9 cellular contexts compared by ENCODE assay signal in the genomic region with DNA sequence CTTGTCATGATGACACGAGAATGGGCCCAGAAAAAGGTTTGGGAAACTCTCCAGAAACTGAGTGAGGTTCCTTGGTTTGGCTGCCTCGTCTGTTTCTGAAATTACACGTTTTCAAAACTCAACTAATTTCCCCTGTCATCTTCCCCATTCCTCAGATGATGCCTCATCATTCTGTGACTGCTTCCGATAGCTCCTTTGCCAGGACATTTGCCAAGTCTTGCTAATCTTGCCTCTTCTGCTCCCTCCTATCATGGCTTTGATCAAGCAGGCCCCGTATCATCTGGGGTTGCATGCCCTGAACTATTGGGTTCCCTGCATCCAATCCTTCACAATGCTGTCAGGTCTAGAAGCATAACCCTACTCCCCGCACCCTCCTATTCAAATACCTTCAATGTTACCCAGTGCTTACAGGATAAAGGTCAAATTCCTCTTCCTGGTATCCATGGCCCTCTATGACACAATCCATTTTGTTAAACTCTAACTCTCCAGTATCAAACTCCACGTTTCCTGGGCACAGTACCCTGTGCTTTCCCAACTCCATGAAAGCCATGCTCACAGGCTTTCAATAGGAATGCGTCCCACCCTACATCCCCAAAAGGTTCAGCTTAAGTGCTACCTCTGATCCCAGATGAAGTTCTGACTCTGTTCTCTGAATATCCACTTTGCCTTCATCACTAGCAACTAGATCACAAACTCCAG. TPM values are rescaled to one million over a fixed set of nuclear protein-coding genes. Genes with fewer than 3 reads are reported as not detected.
DNase-seq lines count a peak whose midpoint lies in the region; ATAC-seq, FAIRE-seq and TF ChIP-seq lines count a peak whose summit lies in the region.
"Had no signal": no experiment of that assay in that cellular context is flagged by ENCODE, and none has a peak within 500 bp of the region (broad histone marks: within the 10 kb centered on the region; RNA-seq: fewer than 3 reads in every experiment).

No MANE protein-coding gene starts in this region.

- BruUV-seq in GM12878 (replicated peaks; lab: Mats Ljungman, UMichigan): no TSS peak

- H3K27me3 ChIP-seq in left ventricle myocardium inferior (ENCODE audit: low read depth) (no peaks in the 10 kb centered on the region), GM12878 (replicated peaks in 1 of 2; ENCODE audit: control insufficient read depth in 2 of 2, insufficient read depth in 2 of 2, low read length in 1 of 2) (no peaks in the 10 kb centered on the region), transverse colon (no peaks in the 10 kb centered on the region)

- POLR2A ChIA-PET in GM12878 (lab: Charles Lee): no interaction called here

- H3K4me3 ChIP-seq in left ventricle myocardium inferior (no peak overlapping the region), GM12878 (no peak overlapping the region), kidney (ENCODE audit: low read length in 2 of 2) (peak overlapping the region in 1 of 2 donors; percentile 15), transverse colon (no peak overlapping the region)

- CTCF ChIA-PET in GM12878 (lab: Yijun Ruan, JAX): no interaction called here

- H4K20me1 ChIP-seq in GM12878 (ENCODE audit: control insufficient read depth, insufficient read depth): no peaks in the 10 kb centered on the region

- FAIRE-seq in GM12878 (lab: Jason Lieb, UNC): no peak
- FAIRE-seq in kidney (lab: Jason Lieb, UNC): no peak

- no peaks in the 10 kb centered on the region for H3K9me3 ChIP-seq in left ventricle myocardium inferior (replicated peaks)
- no peaks in the 10 kb centered on the region for H3K9me3 ChIP-seq in GM12878 (replicated peaks; ENCODE audit: control insufficient read depth, insufficient read depth, low read length)
- no peaks in the 10 kb centered on the region for H3K9me3 ChIP-seq in kidney (ENCODE audit: control insufficient read depth in 1 of 2, low read length in 2 of 2)
- no peaks in the 10 kb centered on the region for H3K9me3 ChIP-seq in transverse colon

- peaks cover 7% of the 10 kb centered on the region for H3K4me1 ChIP-seq in left ventricle myocardium inferior
- H3K4me1 ChIP-seq in GM12878 (ENCODE audit: control insufficient read depth, insufficient read depth, low read length): no peaks in the 10 kb centered on the region
- peaks cover 3 to 11% of the 10 kb centered on the region in 2 donors for H3K4me1 ChIP-seq in kidney (ENCODE audit: control insufficient read depth in 1 of 2, insufficient read depth in 1 of 2, low read depth in 1 of 2, low read length in 2 of 2)
- peaks cover 0 to 14% (median 6%) of the 10 kb centered on the region in 4 donors for H3K4me1 ChIP-seq in transverse colon

- WGBS in GM12878 (ENCODE audit: insufficient coverage, insufficient replicate concordance, low lambda C conversion rate, missing lambda C conversion rate): 90% methylated on average over 8 of the region's 8 CpGs
- WGBS in transverse colon (ENCODE audit: low coverage in 1 of 2), 2 donors: 47 to 51% methylated on average over 6 to 8 of the region's 8 CpGs

- H3K27ac ChIP-seq in left ventricle myocardium inferior (replicated peaks) (no peak overlapping the region), GM12878 (ENCODE audit: control insufficient read depth, insufficient read depth) (no peak overlapping the region), kidney (ENCODE audit: low read depth in 2 of 2, low read length in 2 of 2) (peak overlapping the region; percentile 85), transverse colon (peak overlapping the region in 3 of 4 donors; percentile 20 to 68 (median 35))
- H3K27ac ChIP-seq: C4-2B had no signal

- SMC1A ChIA-PET in GM12878 (lab: Charles Lee; ENCODE audit: uncharacterized antibody, unreplicated experiment): no interaction called here

- TF ChIP-seq POLR2A in GM12878 (IDR thresholded peaks at IDR 0.05; ENCODE audit: low read depth, low read length) (peak; percentile 61), transverse colon (IDR thresholded peaks at IDR 0.05) (no peak)

- no peak for TF ChIP-seq RAD21 in GM12878 (IDR thresholded peaks at IDR 0.05; ENCODE audit: insufficient read depth, low read depth, low read length)

- H2AFZ ChIP-seq in GM12878 (ENCODE audit: control insufficient read depth, low read depth, low read length): no peak overlapping the region

- no peak for TF ChIP-seq CTCF in left ventricle myocardium inferior (IDR thresholded peaks at IDR 0.05; ENCODE audit: borderline replicate concordance)
- no peak for TF ChIP-seq CTCF in GM12878 (IDR thresholded peaks at IDR 0.05 in 2 of 3, conservative IDR thresholded peaks at IDR 0.05 in 1 of 3; ENCODE audit: control insufficient read depth in 2 of 3, extremely low read depth in 1 of 3, insufficient read depth in 1 of 3, low read depth in 3 of 3, low read length in 3 of 3)
- TF ChIP-seq CTCF in kidney (IDR thresholded peaks at IDR 0.05; ENCODE audit: borderline replicate concordance, extremely low read depth, insufficient read depth): no peak
- TF ChIP-seq CTCF in transverse colon (IDR thresholded peaks at IDR 0.05): no peak

- H3K36me3 ChIP-seq in left ventricle myocardium inferior (peaks cover 72% of the 10 kb centered on the region), GM12878 (ENCODE audit: control insufficient read depth in 2 of 2, insufficient read depth in 2 of 2, low read length in 1 of 2) (peaks cover 20 to 31% of the 10 kb centered on the region in 2 experiments), kidney (ENCODE audit: control insufficient read depth in 1 of 2, insufficient read depth in 2 of 2, low read length in 2 of 2) (peaks cover 17 to 44% of the 10 kb centered on the region in 2 donors), transverse colon (peaks cover 0 to 42% (median 21%) of the 10 kb centered on the region in 4 donors)

- DNase-seq in Right ventricle myocardium superior (no peak), left ventricle myocardium inferior (no peak), GM12878 (ENCODE audit: low read depth, low spot score) (no peak), kidney (no peak), transverse colon (no peak), DMS153 (lab: John Stamatoyannopoulos, UW) (no peak)

- in situ Hi-C loops in GM12878 (cut with MboI) (no loop called here), transverse colon (cut with MboI; ENCODE audit: low pct_ligation_motif_present in 1 of 4, low pct_unique_long_range_greater_than_20kb in 1 of 4, low sequenced_read_pairs in 3 of 4) (no loop called here)

- H3K4me2 ChIP-seq in GM12878 (ENCODE audit: control insufficient read depth, insufficient read depth): no peak overlapping the region

- H3K9ac ChIP-seq in GM12878 (ENCODE audit: control insufficient read depth, insufficient read depth, low read length) (no peak overlapping the region), kidney (ENCODE audit: low read length in 2 of 2) (no peak overlapping the region)

- TF ChIP-seq EP300 in GM12878 (IDR thresholded peaks at IDR 0.05; ENCODE audit: borderline replicate concordance in 1 of 2, control insufficient read depth in 1 of 2, low read depth in 2 of 2, low read length in 2 of 2) (no peak), transverse colon (IDR thresholded peaks at IDR 0.05; ENCODE audit: low read depth) (no peak)

- ATAC-seq in Right ventricle myocardium superior (ENCODE audit: poor library complexity) (peak; percentile 43), GM12878 (no peak), HG03196 (IDR thresholded peaks at IDR 0.05; ENCODE audit: unreplicated experiment) (no peak), HG02763 (IDR thresholded peaks at IDR 0.05; ENCODE audit: unreplicated experiment) (no peak)

- RAD21 ChIA-PET in GM12878 (lab: Charles Lee; ENCODE audit: unreplicated experiment): interaction anchor here (0.6 kb wide), 1 partner anchor 38 kb away, joined by 3 read pairs; no protein-coding TSS in a partner anchor

- no peaks in the 10 kb centered on the region for H3K79me2 ChIP-seq in GM12878 (ENCODE audit: control insufficient read depth, insufficient read depth, low read length)

- intact Hi-C loops in Right ventricle myocardium superior (cut with DNase I) (no loop called here), left ventricle myocardium inferior (cut with micrococcal nuclease) (no loop called here), GM12878 (cut with micrococcal nuclease; ENCODE audit: unreplicated experiment) (no loop called here), kidney (cut with DNase I) (no loop called here), transverse colon (cut with DNase I; ENCODE audit: low total_unique reads) (no loop called here)

RNA-seq across cellular contexts. Expression of gene TMEM200B, which starts 22.2 kb away (rescaled TPM):
- 2.3 TPM for total RNA-seq in Right ventricle myocardium superior
- 1.6 TPM for total RNA-seq in left ventricle myocardium inferior
- not detected in 2 replicates for total RNA-seq in GM12878 (2013; cell fraction: nucleolus; rRNA removed)
- total RNA-seq in GM12878 (2014; rRNA removed): not detected in 2 replicates
- not detected in 2 replicates for total RNA-seq in GM12878 (2014; rRNA removed; fragmentation: Illumina TruSeq; extraction: Trizol)
- 0.08 TPM in 1 of 2 replicates, not detected in the other for total RNA-seq in GM12878 (2021)
- polyA plus RNA-seq in GM12878 (2011; ENCODE audit: low read depth): not detected
- 0.03 TPM in 2 replicates for polyA plus RNA-seq in GM12878 (2011; rRNA removed)
- not detected in 2 replicates for polyA plus RNA-seq in GM12878 (2011; cell fraction: cytosol; rRNA removed)
- polyA plus RNA-seq in GM12878 (2011; cell fraction: nucleus; rRNA removed): 0.09 and 0.12 TPM in 2 replicates
- polyA plus RNA-seq in GM12878 (2012): 0.26 TPM in 1 of 2 replicates, not detected in the other
- not detected in 2 replicates for polyA plus RNA-seq in GM12878 (2014; fragmentation: Illumina TruSeq; extraction: Trizol)
- 1 to 10 TPM in 1 of 2 experiments, under 1 TPM in 1; 0.31 to 1.4 TPM for polyA plus RNA-seq in GM12878 (2014; fragmentation: Nextera tagmentation; extraction: Ambion mirVana)
- 0.04 TPM in 1 of 2 replicates, not detected in the other for polyA plus RNA-seq in GM12878 (2014; rRNA removed)
- under 1 TPM; 0.06 to 0.25 TPM for polyA plus RNA-seq in GM12878 (2016; fragmentation: Nextera tagmentation; extraction: Ambion mirVana)
- polyA minus RNA-seq in GM12878 (2011; rRNA and poly(A)+ RNA removed): not detected in 2 replicates
- not detected in 2 replicates for polyA minus RNA-seq in GM12878 (2011; cell fraction: cytosol; rRNA and poly(A)+ RNA removed)
- not detected in 2 replicates for polyA minus RNA-seq in GM12878 (2011; cell fraction: nucleus; rRNA and poly(A)+ RNA removed)
- total RNA-seq in kidney: 8.6 TPM
- polyA plus RNA-seq in kidney (ENCODE audit: insufficient read depth, low read depth, low replicate concordance): 7.6 TPM
- total RNA-seq in transverse colon: 1 to 10 TPM; 1.6 to 7.5 (median 4.2) TPM

RNA-seq across cellular contexts. Expression of gene SRSF4, which starts 35.8 kb away (rescaled TPM):
- total RNA-seq in Right ventricle myocardium superior (50.9 TPM), left ventricle myocardium inferior (51.1 TPM), GM12878 (2014; rRNA removed) (52.0 and 56.3 TPM in 2 replicates), GM12878 (2014; rRNA removed; fragmentation: Illumina TruSeq; extraction: Trizol) (63.4 and 64.7 TPM in 2 replicates), GM12878 (2021) (73.9 and 80.8 TPM in 2 replicates), kidney (72.3 TPM), transverse colon (10 to 100 TPM; 67.3 to 98.0 (median 72.4) TPM)
- 133 and 139 TPM in 2 replicates for total RNA-seq in GM12878 (2013; cell fraction: nucleolus; rRNA removed)
- 72.1 TPM for polyA plus RNA-seq in GM12878 (2011; ENCODE audit: low read depth)
- polyA plus RNA-seq in GM12878 (2011; rRNA removed) (76.3 and 91.1 TPM in 2 replicates), GM12878 (2014; fragmentation: Illumina TruSeq; extraction: Trizol) (107 and 109 TPM in 2 replicates), GM12878 (2014; fragmentation: Nextera tagmentation; extraction: Ambion mirVana) (10 to 100 TPM; 17.2 to 26.4 TPM), GM12878 (2014; rRNA removed) (94.3 and 100 TPM in 2 replicates), GM12878 (2016; fragmentation: Nextera tagmentation; extraction: Ambion mirVana) (10 to 100 TPM; 91.2 to 93.2 TPM), kidney (ENCODE audit: insufficient read depth, low read depth, low replicate concordance) (48.4 TPM)
- 48.2 and 61.5 TPM in 2 replicates for polyA plus RNA-seq in GM12878 (2011; cell fraction: cytosol; rRNA removed)
- 98.2 and 138 TPM in 2 replicates for polyA plus RNA-seq in GM12878 (2011; cell fraction: nucleus; rRNA removed)
- 79.2 and 88.1 TPM in 2 replicates for polyA plus RNA-seq in GM12878 (2012)
- polyA minus RNA-seq in GM12878 (2011; rRNA and poly(A)+ RNA removed): 46.6 and 48.4 TPM in 2 replicates
- polyA minus RNA-seq in GM12878 (2011; cell fraction: cytosol; rRNA and poly(A)+ RNA removed): 19.5 and 20.0 TPM in 2 replicates
- 25.1 and 44.7 TPM in 2 replicates for polyA minus RNA-seq in GM12878 (2011; cell fraction: nucleus; rRNA and poly(A)+ RNA removed)

Comparison
In these comparisons a context has a peak if more than half of its experiments do, and no peak if none do; other contexts are left out.
1. H3K27ac ChIP-seq: peak in kidney (2 of 2) and transverse colon (3 of 4); none in left ventricle myocardium inferior (single experiment) and GM12878 (single experiment).